In genomic region chr5:142930395-142930794, GRCh38 we compare ENCODE assay signal across 23 cellular contexts.
"Had no signal": no experiment of that assay in that cellular context is flagged by ENCODE, and none has a peak within 500 bp of the region (broad histone marks: within the 10 kb centered on the region; RNA-seq: fewer than 3 reads in every experiment).

No MANE protein-coding gene starts in this region.

- H3K4me1 ChIP-seq: colonic mucosa, testis had no signal

- H3K4me3 Mint-ChIP-seq: activated CD4-positive, alpha-beta T cell treated with anti-CD3 and anti-CD28 coated beads for 36 hours; activated naive CD8-positive, alpha-beta T cell treated with anti-CD3 and anti-CD28 coated beads, Interleukin-2, amount 50 U/mL, for 24 hours; activated T-cell treated with anti-CD3 and anti-CD28 coated beads, Interleukin-2, amount 50 U/mL, for 24 hours; brain; memory B cell; neural progenitor cell; T-helper 2 cell treated with Interferon-gamma antibody and Interleukin-4, amounts not matched to agents 5 μg/mL and 100 μg/mL, for 36 hours; WTC11 had no signal

- H3K27ac ChIP-seq: colonic mucosa, hepatocyte, neural progenitor cell, testis, upper lobe of right lung had no signal

- H3K9me3 Mint-ChIP-seq: activated naive CD8-positive, alpha-beta T cell treated with anti-CD3 and anti-CD28 coated beads, Interleukin-2, amount 50 U/mL, for 24 hours; activated T-cell treated with anti-CD3 and anti-CD28 coated beads, Interleukin-2, amount 50 U/mL, for 24 hours; activated T-helper 2 cell treated with anti-CD3 and anti-CD28 coated beads, Interferon-gamma antibody, Interleukin-2, Interleukin-4, amounts not matched to agents 10 μg/mL and 5 μg/mL and 100 μg/mL, durations not matched to agents 14 hours and 24 hours and 36 hours; brain; memory B cell; neural progenitor cell; T-helper 2 cell treated with Interferon-gamma antibody and Interleukin-4, amounts not matched to agents 5 μg/mL and 100 μg/mL, for 36 hours; WTC11 had no signal

- H3K9ac ChIP-seq: neural progenitor cell had no signal

- H3K4me2 ChIP-seq: hepatocyte, neural progenitor cell, smooth muscle cell had no signal

- H3K9me3 ChIP-seq: colonic mucosa, stomach, testis, upper lobe of right lung had no signal

- H3K27ac Mint-ChIP-seq: activated CD4-positive, alpha-beta T cell treated with anti-CD3 and anti-CD28 coated beads for 36 hours; activated T-cell treated with anti-CD3 and anti-CD28 coated beads, Interleukin-2, amount 50 U/mL, for 24 hours; activated T-helper 2 cell treated with anti-CD3 and anti-CD28 coated beads, Interferon-gamma antibody, Interleukin-2, Interleukin-4, amounts not matched to agents 10 μg/mL and 5 μg/mL and 100 μg/mL, durations not matched to agents 14 hours and 24 hours and 36 hours; brain; memory B cell; neural progenitor cell; progenitor cell of endocrine pancreas; T-helper 2 cell treated with Interferon-gamma antibody and Interleukin-4, amounts not matched to agents 5 μg/mL and 100 μg/mL, for 36 hours; WTC11 had no signal

- H3K36me3 ChIP-seq: colonic mucosa, neural progenitor cell had no signal

- H3K4me3 ChIP-seq: colonic mucosa, hepatocyte, neural progenitor cell, smooth muscle cell, stomach, testis, upper lobe of right lung had no signal

- DNase-seq: activated CD4-positive, alpha-beta T cell treated with anti-CD3 and anti-CD28 coated beads for 36 hours; activated CD4-positive, alpha-beta T cell treated with anti-CD3 and anti-CD28 coated beads, Interleukin-2, amount 50 U/mL, for 48 hours; activated naive CD4-positive, alpha-beta T cell treated with Interleukin-2 at 50 U/mL for 16 hours; activated naive CD8-positive, alpha-beta T cell treated with anti-CD3 and anti-CD28 coated beads, Interleukin-2, amount 50 U/mL, for 24 hours; activated T-cell treated with anti-CD3 and anti-CD28 coated beads, Interleukin-2, amount 50 U/mL, for 24 hours; anterior cingulate cortex; central memory CD4-positive, alpha-beta T cell; colonic mucosa; erythroblast; islet precursor cell; stimulated activated CD4-positive, alpha-beta T cell treated with anti-CD3 and anti-CD28 coated beads, Interleukin-4, amount 100 ng/mL, for 1 hour; stomach; testis; upper lobe of right lung had no signal

- ATAC-seq: activated CD4-positive, alpha-beta T cell treated with anti-CD3 and anti-CD28 coated beads for 36 hours; activated naive CD8-positive, alpha-beta T cell treated with anti-CD3 and anti-CD28 coated beads, Interleukin-2, amount 50 U/mL, for 24 hours; WTC11 had no signal

- H3K27me3 ChIP-seq: colonic mucosa, hepatocyte, neural progenitor cell, stomach, testis, upper lobe of right lung had no signal

- H3K27me3 Mint-ChIP-seq: activated CD4-positive, alpha-beta T cell treated with anti-CD3 and anti-CD28 coated beads for 36 hours; activated naive CD8-positive, alpha-beta T cell treated with anti-CD3 and anti-CD28 coated beads, Interleukin-2, amount 50 U/mL, for 24 hours; activated T-cell treated with anti-CD3 and anti-CD28 coated beads, Interleukin-2, amount 50 U/mL, for 24 hours; brain; memory B cell; progenitor cell of endocrine pancreas had no signal

- H3K36me3 Mint-ChIP-seq: brain, WTC11 had no signal
